Comparison of ENCODE assay signal across 9 cellular contexts in genomic region chr2:24957976-24958375, GRCh38.
"Had no signal": no experiment of that assay in that cellular context is flagged by ENCODE, and none has a peak within 500 bp of the region (broad histone marks: within the 10 kb centered on the region; RNA-seq: fewer than 3 reads in every experiment).

No MANE protein-coding gene starts in this region.

- ATAC-seq: GM23338, HCT116 had no signal

- H3K27me3 Mint-ChIP-seq: IgD-negative memory B cell had no signal

- H3K4me3 ChIP-seq: GM23338 had no signal

- DNase-seq: H9, HFFc6, KBM-7 had no signal

- H3K9me3 Mint-ChIP-seq: GM23338 had no signal

- FAIRE-seq: H1, H54 had no signal

- H3K4me3 Mint-ChIP-seq: GM23338, H9, HFFc6, IgD-negative memory B cell had no signal

- H3K4me2 ChIP-seq: GM23338 had no signal

- H2AFZ ChIP-seq: GM23338 had no signal

- H3K27ac ChIP-seq: HL-60 had no signal

- H3K27ac Mint-ChIP-seq: GM23338, H9, HFFc6 had no signal
